In genomic region chr3:111895079-111895478, GRCh38 we compare ENCODE assay signal across 7 cellular contexts. TPM values are rescaled to one million over a fixed set of nuclear protein-coding genes. Genes with fewer than 3 reads are reported as not detected.
DNase-seq lines count a peak whose midpoint lies in the region; ATAC-seq, FAIRE-seq and TF ChIP-seq lines count a peak whose summit lies in the region.

No MANE protein-coding gene starts in this region.

- CTCF ChIA-PET in GM12878 (lab: Yijun Ruan, JAX) = interaction anchor here (0.7 to 6.5 kb wide), 16 partner anchors 9 to 179 kb away, joined by 3 to 72 read pairs (median 6); no protein-coding TSS in a partner anchor

- H3K9ac ChIP-seq in GM12878 (ENCODE audit: control insufficient read depth, insufficient read depth, low read length) = no peak overlapping the region

- H3K27ac Mint-ChIP-seq in neural crest cell (ENCODE audit: unreplicated experiment) = no peak overlapping the region
- no peak overlapping the region for H3K27ac Mint-ChIP-seq in activated naive CD8-positive, alpha-beta T cell treated with anti-CD3 and anti-CD28 coated beads for 36 hours

- no peak overlapping the region for H3K4me2 ChIP-seq in GM12878 (ENCODE audit: control insufficient read depth, insufficient read depth)

- peak; percentile 8 for DNase-seq in GM10266 (ENCODE audit: extremely low spot score)
- peak; percentile 2 for DNase-seq in NCI-H1105 (lab: John Stamatoyannopoulos, UW)
- no peak for DNase-seq in GM12878 (ENCODE audit: low read depth, low spot score)
- no peak for DNase-seq in neural crest cell (ENCODE audit: low read depth, low spot score)
- DNase-seq in activated naive CD8-positive, alpha-beta T cell treated with anti-CD3 and anti-CD28 coated beads for 36 hours = no peak
- DNase-seq in NCI-H187 treated with DMSO at 0.1 percent for 48 hours (lab: John Stamatoyannopoulos, UW) = no peak

- H3K79me2 ChIP-seq in GM12878 (ENCODE audit: control insufficient read depth, insufficient read depth, low read length) = no peaks in the 10 kb centered on the region

- SMC1A ChIA-PET in GM12878 (lab: Charles Lee; ENCODE audit: uncharacterized antibody, unreplicated experiment) = interaction anchor here (0.6 to 3.8 kb wide), 19 partner anchors 11 to 728 kb away, joined by 3 to 37 read pairs (median 4); partner anchors contain the start of gene PHLDB2

- no peak overlapping the region for H3K27ac ChIP-seq in GM12878 (ENCODE audit: control insufficient read depth, insufficient read depth)

- H3K4me3 ChIP-seq in GM12878 = no peak overlapping the region

- peaks cover 34% of the 10 kb centered on the region for H3K36me3 Mint-ChIP-seq in neural crest cell (ENCODE audit: low read depth)
- H3K36me3 Mint-ChIP-seq in activated naive CD8-positive, alpha-beta T cell treated with anti-CD3 and anti-CD28 coated beads for 36 hours = peaks cover 3% of the 10 kb centered on the region

- in situ Hi-C loops in GM12878 (cut with MboI) = no loop called here

- ATAC-seq in GM12878 = peak; percentile 71
- ATAC-seq in activated CD4-positive, CD25-positive, alpha-beta regulatory T cell treated with anti-CD3 and anti-CD28 coated beads, Interleukin-2, amount 50 U/mL, for 24 hours = no peak

- no peak overlapping the region for H2AFZ ChIP-seq in GM12878 (ENCODE audit: control insufficient read depth, low read depth, low read length)

- no peaks in the 10 kb centered on the region for H3K4me1 ChIP-seq in GM12878 (ENCODE audit: control insufficient read depth, insufficient read depth, low read length)

- TF ChIP-seq CTCF in GM10266 (IDR thresholded peaks at IDR 0.05; ENCODE audit: control insufficient read depth, insufficient read depth, low read depth, missing control alignments) = no peak
- TF ChIP-seq CTCF in GM12878 (IDR thresholded peaks at IDR 0.05 in 2 of 3, conservative IDR thresholded peaks at IDR 0.05 in 1 of 3; ENCODE audit: control insufficient read depth in 2 of 3, extremely low read depth in 1 of 3, insufficient read depth in 1 of 3, low read depth in 3 of 3, low read length in 3 of 3) = peak; percentile 11 to 37 (median 26); a peak in 2 of 6 replicates
- TF ChIP-seq CTCF in neural crest cell (conservative IDR thresholded peaks at IDR 0.05) = peak; percentile 55

- TF ChIP-seq POLR2A in GM12878 (IDR thresholded peaks at IDR 0.05; ENCODE audit: low read depth, low read length) = no peak

- H4K20me1 ChIP-seq in GM12878 (ENCODE audit: control insufficient read depth, insufficient read depth) = no peaks in the 10 kb centered on the region

- no peak for TF ChIP-seq EP300 in GM12878 (IDR thresholded peaks at IDR 0.05; ENCODE audit: borderline replicate concordance in 1 of 2, control insufficient read depth in 1 of 2, low read depth in 2 of 2, low read length in 2 of 2)

- H3K9me3 ChIP-seq in GM12878 (replicated peaks; ENCODE audit: control insufficient read depth, insufficient read depth, low read length) = no peaks in the 10 kb centered on the region

- no peaks in the 10 kb centered on the region for H3K27me3 Mint-ChIP-seq in neural crest cell (ENCODE audit: low read depth)
- no peaks in the 10 kb centered on the region for H3K27me3 Mint-ChIP-seq in activated naive CD8-positive, alpha-beta T cell treated with anti-CD3 and anti-CD28 coated beads for 36 hours

- peaks cover 0 to 1% of the 10 kb centered on the region in 2 experiments; a peak in 1 of 4 replicates for H3K27me3 ChIP-seq in GM12878 (replicated peaks in 1 of 2; ENCODE audit: control insufficient read depth in 2 of 2, insufficient read depth in 2 of 2, low read length in 1 of 2)

- BruUV-seq in GM12878 (replicated peaks; lab: Mats Ljungman, UMichigan) = no TSS peak

- POLR2A ChIA-PET in GM12878 (lab: Charles Lee) = interaction anchor here (0.6 to 0.9 kb wide), 3 partner anchors 13 to 73 kb away, joined by 3 read pairs; no protein-coding TSS in a partner anchor

- H3K36me3 ChIP-seq in GM12878 (ENCODE audit: control insufficient read depth in 2 of 2, insufficient read depth in 2 of 2, low read length in 1 of 2) = no peaks in the 10 kb centered on the region

- FAIRE-seq in GM12878 (lab: Jason Lieb, UNC) = no peak

- H3K4me3 Mint-ChIP-seq in neural crest cell = no peak overlapping the region
- H3K4me3 Mint-ChIP-seq in activated naive CD8-positive, alpha-beta T cell treated with anti-CD3 and anti-CD28 coated beads for 36 hours = no peak overlapping the region

- H3K4me1 Mint-ChIP-seq in neural crest cell = peaks cover 6% of the 10 kb centered on the region
- H3K4me1 Mint-ChIP-seq in activated naive CD8-positive, alpha-beta T cell treated with anti-CD3 and anti-CD28 coated beads for 36 hours = peaks cover 5% of the 10 kb centered on the region

- H3K9me3 Mint-ChIP-seq in neural crest cell = peaks cover 5% of the 10 kb centered on the region
- H3K9me3 Mint-ChIP-seq in activated naive CD8-positive, alpha-beta T cell treated with anti-CD3 and anti-CD28 coated beads for 36 hours = peaks cover 3% of the 10 kb centered on the region

- WGBS in GM12878 (ENCODE audit: insufficient coverage, insufficient replicate concordance, low lambda C conversion rate, missing lambda C conversion rate) = 65% methylated on average over 1 of the region's 1 CpG

- RAD21 ChIA-PET in GM12878 (lab: Charles Lee; ENCODE audit: unreplicated experiment) = interaction anchor here (1.0 to 3.0 kb wide), 15 partner anchors 12 to 226 kb away, joined by 3 to 18 read pairs (median 4); no protein-coding TSS in a partner anchor

- intact Hi-C loops in GM12878 (cut with micrococcal nuclease; ENCODE audit: unreplicated experiment) = loop anchor here (1.0 kb wide), 1 partner anchor 72 kb away; no protein-coding TSS in a partner anchor

- peak; percentile 36; the same call in 1 of the 2 replicates for TF ChIP-seq RAD21 in GM12878 (IDR thresholded peaks at IDR 0.05; ENCODE audit: insufficient read depth, low read depth, low read length)

TF ChIP-seq in GM12878, 131 proteins besides CTCF, POLR2A, EP300 and RAD21 (continues in another document):
- TF ChIP-seq MTA3 (IDR thresholded peaks at IDR 0.05; ENCODE audit: borderline replicate concordance, low read length) (no peak), ESRRA (IDR thresholded peaks at IDR 0.05; ENCODE audit: low read length) (no peak), MLLT1 (IDR thresholded peaks at IDR 0.05) (no peak), CBX3 (IDR thresholded peaks at IDR 0.05; ENCODE audit: borderline replicate concordance, low read depth) (no peak), RBBP5 (conservative IDR thresholded peaks at IDR 0.05) (no peak), LARP7 (IDR thresholded peaks at IDR 0.05) (no peak), NFIC (IDR thresholded peaks at IDR 0.05; ENCODE audit: low read depth, low read length) (no peak), SIN3A (IDR thresholded peaks at IDR 0.05; ENCODE audit: low read depth, low read length) (no peak), RUNX3 (IDR thresholded peaks at IDR 0.05; ENCODE audit: low read length) (no peak)
- TF ChIP-seq, protein P1, sequence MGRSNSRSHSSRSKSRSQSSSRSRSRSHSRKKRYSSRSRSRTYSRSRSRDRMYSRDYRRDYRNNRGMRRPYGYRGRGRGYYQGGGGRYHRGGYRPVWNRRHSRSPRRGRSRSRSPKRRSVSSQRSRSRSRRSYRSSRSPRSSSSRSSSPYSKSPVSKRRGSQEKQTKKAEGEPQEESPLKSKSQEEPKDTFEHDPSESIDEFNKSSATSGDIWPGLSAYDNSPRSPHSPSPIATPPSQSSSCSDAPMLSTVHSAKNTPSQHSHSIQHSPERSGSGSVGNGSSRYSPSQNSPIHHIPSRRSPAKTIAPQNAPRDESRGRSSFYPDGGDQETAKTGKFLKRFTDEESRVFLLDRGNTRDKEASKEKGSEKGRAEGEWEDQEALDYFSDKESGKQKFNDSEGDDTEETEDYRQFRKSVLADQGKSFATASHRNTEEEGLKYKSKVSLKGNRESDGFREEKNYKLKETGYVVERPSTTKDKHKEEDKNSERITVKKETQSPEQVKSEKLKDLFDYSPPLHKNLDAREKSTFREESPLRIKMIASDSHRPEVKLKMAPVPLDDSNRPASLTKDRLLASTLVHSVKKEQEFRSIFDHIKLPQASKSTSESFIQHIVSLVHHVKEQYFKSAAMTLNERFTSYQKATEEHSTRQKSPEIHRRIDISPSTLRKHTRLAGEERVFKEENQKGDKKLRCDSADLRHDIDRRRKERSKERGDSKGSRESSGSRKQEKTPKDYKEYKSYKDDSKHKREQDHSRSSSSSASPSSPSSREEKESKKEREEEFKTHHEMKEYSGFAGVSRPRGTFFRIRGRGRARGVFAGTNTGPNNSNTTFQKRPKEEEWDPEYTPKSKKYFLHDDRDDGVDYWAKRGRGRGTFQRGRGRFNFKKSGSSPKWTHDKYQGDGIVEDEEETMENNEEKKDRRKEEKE (IDR thresholded peaks at IDR 0.05) = no peak

RNA-seq across cellular contexts. Expression of gene PHLDB2, which starts 36.0 kb away (rescaled TPM):
- 0.27 and 0.31 TPM in 2 replicates for total RNA-seq in GM12878 (2013; cell fraction: nucleolus; rRNA removed)
- total RNA-seq in GM12878 (2014; rRNA removed) (0.54 and 0.62 TPM in 2 replicates), GM12878 (2014; rRNA removed; fragmentation: Illumina TruSeq; extraction: Trizol) (0.37 and 0.63 TPM in 2 replicates), GM12878 (2021) (0.64 and 0.90 TPM in 2 replicates), neural crest cell (45.8 and 49.0 TPM in 2 replicates)
- polyA plus RNA-seq in GM12878 (2011; ENCODE audit: low read depth) = not detected
- polyA plus RNA-seq in GM12878 (2011; rRNA removed) (0.33 and 0.49 TPM in 2 replicates), GM12878 (2014; fragmentation: Illumina TruSeq; extraction: Trizol) (0.32 and 0.41 TPM in 2 replicates), GM12878 (2014; fragmentation: Nextera tagmentation; extraction: Ambion mirVana) (under 1 TPM; 0.03 to 0.16 TPM), GM12878 (2014; rRNA removed) (0.29 and 0.40 TPM in 2 replicates), GM12878 (2016; fragmentation: Nextera tagmentation; extraction: Ambion mirVana) (under 1 TPM; 0.37 to 0.67 TPM)
- 0.10 and 0.19 TPM in 2 replicates for polyA plus RNA-seq in GM12878 (2011; cell fraction: cytosol; rRNA removed)
- polyA plus RNA-seq in GM12878 (2011; cell fraction: nucleus; rRNA removed) = 0.27 and 0.35 TPM in 2 replicates
- polyA plus RNA-seq in GM12878 (2012) = 0.05 and 0.42 TPM in 2 replicates
- polyA minus RNA-seq in GM12878 (2011; rRNA and poly(A)+ RNA removed) = 0.29 and 0.98 TPM in 2 replicates
- 2.9 and 3.2 TPM in 2 replicates for polyA minus RNA-seq in GM12878 (2011; cell fraction: cytosol; rRNA and poly(A)+ RNA removed)
- polyA minus RNA-seq in GM12878 (2011; cell fraction: nucleus; rRNA and poly(A)+ RNA removed) = 0.73 and 1.2 TPM in 2 replicates
- 1 to 10 TPM; 2.3 to 2.5 TPM for total RNA-seq in activated naive CD8-positive, alpha-beta T cell treated with anti-CD3 and anti-CD28 coated beads for 36 hours

Comparison
In these comparisons a context has a peak if more than half of its experiments do, and no peak if none do; other contexts are left out.
1. DNase-seq: peak in GM10266 (single experiment) and NCI-H1105 (single experiment); none in GM12878 (single experiment), neural crest cell (single experiment), activated naive CD8-positive, alpha-beta T cell treated with anti-CD3 and anti-CD28 coated beads for 36 hours (single experiment) and NCI-H187 treated with DMSO at 0.1 percent for 48 hours (single experiment).
2. RNA of gene PHLDB2, which starts 36.0 kb away (total RNA-seq): 45.8 to 49.0 TPM in neural crest cell; 2.3 to 2.5 TPM in activated naive CD8-positive, alpha-beta T cell treated with anti-CD3 and anti-CD28 coated beads for 36 hours and 0.27 to 0.90 TPM in GM12878; every median in the first group is over 10 times any median in the second.